1 cellular context compared by ENCODE assay signal in genomic region chr5:178781936-178782335, GRCh38.
TF ChIP-seq lines count a peak whose summit lies in the region.

No MANE protein-coding gene starts in this region.

TF ChIP-seq in HepG2, 621 proteins besides CTCF, POLR2A, EP300 and RAD21 (continued from another document):
- no peak for TF ChIP-seq E2F2 (CRISPR knock-in tag; IDR thresholded peaks at IDR 0.05; ENCODE audit: borderline replicate concordance)
- no peak for TF ChIP-seq ZNF589 (CRISPR knock-in tag; conservative IDR thresholded peaks at IDR 0.05)
- TF ChIP-seq ZFX (CRISPR knock-in tag; IDR thresholded peaks at IDR 0.05; ENCODE audit: low read depth) = no peak
- no peak for TF ChIP-seq ZNF7 (CRISPR knock-in tag; IDR thresholded peaks at IDR 0.05)
- no peak for TF ChIP-seq ZNF24 (IDR thresholded peaks at IDR 0.05)
- TF ChIP-seq FOXP4 (CRISPR knock-in tag; IDR thresholded peaks at IDR 0.05) = no peak
- TF ChIP-seq DR1 (CRISPR knock-in tag; IDR thresholded peaks at IDR 0.05) = no peak
- TF ChIP-seq ZMYM3 (CRISPR knock-in tag; IDR thresholded peaks at IDR 0.05) = no peak
- TF ChIP-seq ZFP36L1 (CRISPR knock-in tag; IDR thresholded peaks at IDR 0.05) = no peak
- TF ChIP-seq, protein P1, sequence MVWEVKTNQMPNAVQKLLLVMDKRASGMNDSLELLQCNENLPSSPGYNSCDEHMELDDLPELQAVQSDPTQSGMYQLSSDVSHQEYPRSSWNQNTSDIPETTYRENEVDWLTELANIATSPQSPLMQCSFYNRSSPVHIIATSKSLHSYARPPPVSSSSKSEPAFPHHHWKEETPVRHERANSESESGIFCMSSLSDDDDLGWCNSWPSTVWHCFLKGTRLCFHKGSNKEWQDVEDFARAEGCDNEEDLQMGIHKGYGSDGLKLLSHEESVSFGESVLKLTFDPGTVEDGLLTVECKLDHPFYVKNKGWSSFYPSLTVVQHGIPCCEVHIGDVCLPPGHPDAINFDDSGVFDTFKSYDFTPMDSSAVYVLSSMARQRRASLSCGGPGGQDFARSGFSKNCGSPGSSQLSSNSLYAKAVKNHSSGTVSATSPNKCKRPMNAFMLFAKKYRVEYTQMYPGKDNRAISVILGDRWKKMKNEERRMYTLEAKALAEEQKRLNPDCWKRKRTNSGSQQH (CRISPR knock-in tag; IDR thresholded peaks at IDR 0.05; ENCODE audit: low read depth) = no peak
- no peak for TF ChIP-seq ATF6 (CRISPR knock-in tag; conservative IDR thresholded peaks at IDR 0.05)
- no peak for TF ChIP-seq PRDM10 (CRISPR knock-in tag; IDR thresholded peaks at IDR 0.05; ENCODE audit: low read depth)
- TF ChIP-seq ZNF776 (CRISPR knock-in tag; IDR thresholded peaks at IDR 0.05) = no peak
- no peak for TF ChIP-seq IRX3 (CRISPR knock-in tag; IDR thresholded peaks at IDR 0.05; ENCODE audit: borderline replicate concordance, low read depth)
- TF ChIP-seq, protein P2, sequence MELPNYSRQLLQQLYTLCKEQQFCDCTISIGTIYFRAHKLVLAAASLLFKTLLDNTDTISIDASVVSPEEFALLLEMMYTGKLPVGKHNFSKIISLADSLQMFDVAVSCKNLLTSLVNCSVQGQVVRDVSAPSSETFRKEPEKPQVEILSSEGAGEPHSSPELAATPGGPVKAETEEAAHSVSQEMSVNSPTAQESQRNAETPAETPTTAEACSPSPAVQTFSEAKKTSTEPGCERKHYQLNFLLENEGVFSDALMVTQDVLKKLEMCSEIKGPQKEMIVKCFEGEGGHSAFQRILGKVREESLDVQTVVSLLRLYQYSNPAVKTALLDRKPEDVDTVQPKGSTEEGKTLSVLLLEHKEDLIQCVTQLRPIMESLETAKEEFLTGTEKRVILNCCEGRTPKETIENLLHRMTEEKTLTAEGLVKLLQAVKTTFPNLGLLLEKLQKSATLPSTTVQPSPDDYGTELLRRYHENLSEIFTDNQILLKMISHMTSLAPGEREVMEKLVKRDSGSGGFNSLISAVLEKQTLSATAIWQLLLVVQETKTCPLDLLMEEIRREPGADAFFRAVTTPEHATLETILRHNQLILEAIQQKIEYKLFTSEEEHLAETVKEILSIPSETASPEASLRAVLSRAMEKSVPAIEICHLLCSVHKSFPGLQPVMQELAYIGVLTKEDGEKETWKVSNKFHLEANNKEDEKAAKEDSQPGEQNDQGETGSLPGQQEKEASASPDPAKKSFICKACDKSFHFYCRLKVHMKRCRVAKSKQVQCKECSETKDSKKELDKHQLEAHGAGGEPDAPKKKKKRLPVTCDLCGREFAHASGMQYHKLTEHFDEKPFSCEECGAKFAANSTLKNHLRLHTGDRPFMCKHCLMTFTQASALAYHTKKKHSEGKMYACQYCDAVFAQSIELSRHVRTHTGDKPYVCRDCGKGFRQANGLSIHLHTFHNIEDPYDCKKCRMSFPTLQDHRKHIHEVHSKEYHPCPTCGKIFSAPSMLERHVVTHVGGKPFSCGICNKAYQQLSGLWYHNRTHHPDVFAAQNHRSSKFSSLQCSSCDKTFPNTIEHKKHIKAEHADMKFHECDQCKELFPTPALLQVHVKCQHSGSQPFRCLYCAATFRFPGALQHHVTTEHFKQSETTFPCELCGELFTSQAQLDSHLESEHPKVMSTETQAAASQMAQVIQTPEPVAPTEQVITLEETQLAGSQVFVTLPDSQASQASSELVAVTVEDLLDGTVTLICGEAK (IDR thresholded peaks at IDR 0.05) = no peak
- TF ChIP-seq, protein P2 (CRISPR knock-in tag; IDR thresholded peaks at IDR 0.05) = no peak
- no peak for TF ChIP-seq ZNF318 (CRISPR knock-in tag; IDR thresholded peaks at IDR 0.05)
